ENCODE assay signal across 10 cellular contexts in the genomic region with DNA sequence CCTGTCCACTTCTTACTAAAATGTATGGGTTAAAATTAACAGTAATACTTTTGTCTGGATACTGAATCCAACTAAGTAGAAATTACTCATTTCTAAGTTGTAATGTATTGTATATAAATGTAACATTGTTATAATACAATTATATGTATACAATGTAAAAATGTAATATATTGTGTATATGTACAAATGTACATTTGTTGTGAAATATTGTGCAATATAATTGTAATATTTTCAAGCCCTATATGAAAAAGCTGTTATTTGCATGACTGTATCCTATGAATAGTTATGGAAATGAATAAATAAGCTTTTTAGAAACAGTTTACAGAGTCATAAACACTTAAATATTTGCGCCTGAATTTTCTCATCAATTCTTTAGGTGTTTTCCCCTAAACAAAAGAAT.
"Had no signal": no experiment of that assay in that cellular context is flagged by ENCODE, and none has a peak within 500 bp of the region (broad histone marks: within the 10 kb centered on the region; RNA-seq: fewer than 3 reads in every experiment).

No MANE protein-coding gene starts in this region.

- ATAC-seq: HCT116 had no signal

- H3K27ac ChIP-seq: GM23248, HL-60, KMS-11 had no signal

- H3K4me3 ChIP-seq: GM23248, HAP-1 had no signal

- DNase-seq: GM23248, GOT3, H7, HFFc6, IMR-90, KBM-7 had no signal

- H3K36me3 ChIP-seq: HAP-1 had no signal

- H3K9me3 ChIP-seq: HAP-1 had no signal

- H2AFZ ChIP-seq: GM23248 had no signal

- H3K9ac ChIP-seq: GM23248, KMS-11 had no signal

- H3K4me2 ChIP-seq: KMS-11 had no signal
